ENCODE assay signal across 22 cellular contexts in the genomic region with DNA sequence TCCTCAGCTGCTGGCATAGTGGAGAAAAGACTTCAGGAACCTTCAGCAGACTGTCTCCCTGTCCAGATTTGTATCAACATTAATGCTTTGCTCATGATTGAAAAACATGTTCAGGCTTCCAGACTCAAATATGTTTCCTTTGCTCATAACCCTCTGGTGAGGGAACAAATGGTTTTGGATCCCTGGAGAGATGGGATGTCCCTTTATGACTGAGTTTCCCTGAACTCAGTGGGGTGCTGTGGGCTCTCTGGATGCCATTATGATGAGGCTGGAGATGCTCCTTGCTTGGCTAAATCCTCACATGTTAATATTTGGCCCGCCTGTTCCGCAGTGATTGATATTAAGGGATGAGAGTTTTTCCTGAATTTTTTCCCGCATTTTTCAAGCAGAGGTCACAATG.
DNase-seq lines count a peak whose midpoint lies in the region; ATAC-seq and TF ChIP-seq lines count a peak whose summit lies in the region.
"Had no signal": no experiment of that assay in that cellular context is flagged by ENCODE, and none has a peak within 500 bp of the region (broad histone marks: within the 10 kb centered on the region; RNA-seq: fewer than 3 reads in every experiment).

No MANE protein-coding gene starts in this region.

- no peak for TF ChIP-seq POLR2A in spleen (IDR thresholded peaks at IDR 0.05)

- H3K9me3 ChIP-seq in spleen: peaks cover 0 to 4% (median 0%) of the 10 kb centered on the region in 8 donors
- H3K9me3 ChIP-seq: BE2C, Caco-2, SK-N-SH had no signal

- TF ChIP-seq CTCF in brain microvascular endothelial cell (IDR thresholded peaks at IDR 0.05; ENCODE audit: low read depth, low read length, missing control alignments) (no peak), spleen (IDR thresholded peaks at IDR 0.05 in 8 of 11, conservative IDR thresholded peaks at IDR 0.05 in 3 of 11) (no peak)

- intact Hi-C loops in spleen (cut with DNase I; ENCODE audit: low total_unique reads): no loop called here

- ATAC-seq in GM18520 (IDR thresholded peaks at IDR 0.05; ENCODE audit: unreplicated experiment) (no peak), GM18502 (IDR thresholded peaks at IDR 0.05; ENCODE audit: poor library complexity, unreplicated experiment) (no peak)
- ATAC-seq: HCT116 had no signal

- H3K36me3 ChIP-seq in brain microvascular endothelial cell (replicated peaks) (no peaks in the 10 kb centered on the region), spleen (no peaks in the 10 kb centered on the region)
- H3K36me3 ChIP-seq: BE2C had no signal

- DNase-seq in EH (ENCODE audit: low read depth) (peak; percentile 65), brain microvascular endothelial cell (peak; percentile 60), iris pigment epithelial cell (ENCODE audit: low read depth) (peak; percentile 22), smooth muscle cell of the brain vasculature (ENCODE audit: low read depth, low spot score) (peak; percentile 90), spleen (no peak)
- DNase-seq: BE2C; Caco-2; CD4-positive, alpha-beta T cell; DND-41; GOT3; KG1; NCI-H1092 treated with DMSO at 0.1 percent for 48 hours; NCI-H146; NCI-H2029; NCI-H2227 treated with DMSO at 0.1 percent for 48 hours; NCI-H510A; NCI-H748 treated with DMSO at 0.1 percent for 48 hours; SIG-M5; SK-N-SH had no signal

- WGBS in spleen, 5 donors: 76 to 96% (median 91%) methylated on average over 3 of the region's 3 CpGs

- in situ Hi-C loops in brain microvascular endothelial cell (cut with HindIII; ENCODE audit: low pct_ligation_motif_present, low sequenced_read_pairs): no loop called here

- H3K4me1 ChIP-seq in spleen: no peaks in the 10 kb centered on the region
- H3K4me1 ChIP-seq: BE2C, Caco-2 had no signal

- H3K27me3 ChIP-seq in brain microvascular endothelial cell (replicated peaks) (no peaks in the 10 kb centered on the region), spleen (replicated peaks in 1 of 7) (no peaks in the 10 kb centered on the region)
- H3K27me3 ChIP-seq: BE2C had no signal

- H3K4me3 ChIP-seq in brain microvascular endothelial cell (ENCODE audit: low read depth, low read length): no peak overlapping the region
- no peak overlapping the region for H3K4me3 ChIP-seq in spleen

- H3K27ac ChIP-seq in brain microvascular endothelial cell: peak overlapping the region; percentile 58
- H3K27ac ChIP-seq in spleen: no peak overlapping the region
